In the genomic region with DNA sequence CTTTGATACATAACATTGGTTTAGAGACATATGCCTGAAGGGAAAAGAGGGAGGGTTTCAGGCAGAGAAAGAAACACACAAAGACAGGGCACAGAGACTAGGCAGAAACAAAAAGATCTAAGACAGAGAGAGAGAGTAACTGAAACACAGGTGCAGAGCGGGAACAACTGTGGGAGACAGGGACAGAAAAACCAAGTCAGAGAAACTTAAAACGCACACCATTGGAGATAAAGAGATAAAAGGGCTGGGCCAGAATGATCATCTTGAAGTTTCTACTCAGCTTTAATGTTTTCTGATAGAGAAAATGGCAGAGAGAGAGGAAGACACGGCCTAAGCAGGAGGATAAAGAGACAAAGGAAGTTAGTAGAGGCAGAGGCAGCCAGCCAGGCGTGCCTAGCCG, we compare ENCODE assay signal across 10 cellular contexts. TPM values are rescaled to one million over a fixed set of nuclear protein-coding genes. Genes with fewer than 3 reads are reported as not detected.
DNase-seq lines count a peak whose midpoint lies in the region; ATAC-seq and TF ChIP-seq lines count a peak whose summit lies in the region.
"Had no signal": no experiment of that assay in that cellular context is flagged by ENCODE, and none has a peak within 500 bp of the region (broad histone marks: within the 10 kb centered on the region; RNA-seq: fewer than 3 reads in every experiment).

No MANE protein-coding gene starts in this region.

- H3K4me3 ChIP-seq in fibroblast of villous mesenchyme (ENCODE audit: low read depth, low read length) (peak overlapping the region; percentile 53), skeletal muscle tissue (ENCODE audit: low read length in 3 of 3) (peak overlapping the region; percentile 73 to 86 (median 80))

- DNase-seq in DMS153 treated with DMSO at 0.1 percent for 48 hours (lab: John Stamatoyannopoulos, UW; ENCODE audit: unreplicated experiment): peak; percentile 60
- DNase-seq in DMS153 (lab: John Stamatoyannopoulos, UW): no peak
- DNase-seq in T-cell: no peak
- DNase-seq in fibroblast of villous mesenchyme (ENCODE audit: low read depth): no peak
- no peak for DNase-seq in hypothalamus (lab: John Stamatoyannopoulos, UW)
- no peak for DNase-seq in OCI-M2 (lab: John Stamatoyannopoulos, UW; ENCODE audit: unreplicated experiment)
- DNase-seq: NCI-H345 had no signal

- H3K36me3 Mint-ChIP-seq in T-cell: no peaks in the 10 kb centered on the region

- peaks cover 0 to 4% (median 0%) of the 10 kb centered on the region in 3 donors for H3K36me3 ChIP-seq in skeletal muscle tissue (ENCODE audit: control insufficient read depth in 3 of 3, insufficient read depth in 3 of 3, low read length in 3 of 3)

- H3K27ac ChIP-seq in skeletal muscle tissue (ENCODE audit: low read depth, low read length): peak overlapping the region; percentile 43
- H3K27ac ChIP-seq: right lobe of liver had no signal

- no peaks in the 10 kb centered on the region for H3K27me3 Mint-ChIP-seq in T-cell

- peaks cover 23 to 26% (median 23%) of the 10 kb centered on the region in 3 donors for H3K4me1 Mint-ChIP-seq in T-cell

- H3K27me3 ChIP-seq in skeletal muscle tissue (ENCODE audit: control insufficient read depth in 3 of 3, insufficient read depth in 3 of 3, low read length in 3 of 3): no peaks in the 10 kb centered on the region
- H3K27me3 ChIP-seq: right lobe of liver had no signal

- ATAC-seq in T-cell (replicated peaks in 1 of 4) (peak in 2 of 4 experiments; percentile 5 to 23), GM18858 (IDR thresholded peaks at IDR 0.05; ENCODE audit: unreplicated experiment) (no peak)

- no peaks in the 10 kb centered on the region for H3K9me3 ChIP-seq in skeletal muscle tissue (ENCODE audit: control insufficient read depth in 3 of 3, low read length in 3 of 3)
- H3K9me3 ChIP-seq: right lobe of liver had no signal

- CTCF ChIA-PET in T-cell (lab: Charles Lee): interaction anchor here (0.9 to 1.9 kb wide), 5 partner anchors 13 to 155 kb away, joined by 3 to 7 read pairs (median 3); a partner anchor contains a TSS

- peak overlapping the region; percentile 78 to 84 (median 81) for H3K4me3 Mint-ChIP-seq in T-cell

- H3K9me3 Mint-ChIP-seq in T-cell: no peaks in the 10 kb centered on the region

- no peak for TF ChIP-seq CTCF in fibroblast of villous mesenchyme (IDR thresholded peaks at IDR 0.05; ENCODE audit: insufficient read depth, low read depth, low read length)

- POLR2A ChIA-PET in T-cell (lab: Charles Lee): no interaction called here

- H3K27ac Mint-ChIP-seq in T-cell: peak overlapping the region; percentile 92 to 93

- peaks cover 16 to 19% (median 18%) of the 10 kb centered on the region in 3 donors for H3K4me1 ChIP-seq in skeletal muscle tissue (ENCODE audit: control insufficient read depth in 3 of 3, insufficient read depth in 3 of 3, low read length in 3 of 3)

- peak overlapping the region; percentile 81 to 93 (median 84) for H3K9ac ChIP-seq in skeletal muscle tissue (ENCODE audit: low read depth in 1 of 3, low read length in 3 of 3)

RNA-seq across cellular contexts. Expression of a gene that starts 11.8 kb away (rescaled TPM):
- total RNA-seq in T-cell (1 to 10 TPM; 4.3 to 7.3 (median 5.5) TPM), fibroblast of villous mesenchyme (under 0.01 TPM in 2 replicates), skeletal muscle tissue (2.1 TPM)

RNA-seq across cellular contexts. Expression of a gene that starts 15.0 kb away (rescaled TPM):
- total RNA-seq in T-cell (not detected), fibroblast of villous mesenchyme (not detected in 2 replicates), skeletal muscle tissue (1.0 TPM)

RNA-seq across cellular contexts. Expression of a gene that starts 25.8 kb away (rescaled TPM):
- total RNA-seq in T-cell (not detected), fibroblast of villous mesenchyme (not detected in 2 replicates), skeletal muscle tissue (664 TPM)
- total RNA-seq: right lobe of liver had no signal

RNA-seq across cellular contexts. Expression of a gene that starts 44.9 kb away (rescaled TPM):
- 10 to 100 TPM; 33.1 to 43.2 (median 39.4) TPM for total RNA-seq in T-cell
- total RNA-seq in fibroblast of villous mesenchyme: 3.2 and 4.7 TPM in 2 replicates
- total RNA-seq in skeletal muscle tissue: 10.4 TPM

RNA-seq across cellular contexts. Expression of a gene that starts 45.5 kb away (rescaled TPM):
- total RNA-seq in T-cell (10 to 100 TPM; 36.2 to 47.0 (median 42.2) TPM), fibroblast of villous mesenchyme (7.7 and 10.4 TPM in 2 replicates), skeletal muscle tissue (17.2 TPM)

Comparison
In these comparisons a context has a peak if more than half of its experiments do, and no peak if none do; other contexts are left out.
1. RNA of a gene that starts 25.8 kb away (total RNA-seq): 664 TPM in skeletal muscle tissue (single experiment); not detected in T-cell and not detected in fibroblast of villous mesenchyme; every median in the first group is over 100 times any median in the second.